Comparison of ENCODE assay signal across 8 cellular contexts in the genomic region with DNA sequence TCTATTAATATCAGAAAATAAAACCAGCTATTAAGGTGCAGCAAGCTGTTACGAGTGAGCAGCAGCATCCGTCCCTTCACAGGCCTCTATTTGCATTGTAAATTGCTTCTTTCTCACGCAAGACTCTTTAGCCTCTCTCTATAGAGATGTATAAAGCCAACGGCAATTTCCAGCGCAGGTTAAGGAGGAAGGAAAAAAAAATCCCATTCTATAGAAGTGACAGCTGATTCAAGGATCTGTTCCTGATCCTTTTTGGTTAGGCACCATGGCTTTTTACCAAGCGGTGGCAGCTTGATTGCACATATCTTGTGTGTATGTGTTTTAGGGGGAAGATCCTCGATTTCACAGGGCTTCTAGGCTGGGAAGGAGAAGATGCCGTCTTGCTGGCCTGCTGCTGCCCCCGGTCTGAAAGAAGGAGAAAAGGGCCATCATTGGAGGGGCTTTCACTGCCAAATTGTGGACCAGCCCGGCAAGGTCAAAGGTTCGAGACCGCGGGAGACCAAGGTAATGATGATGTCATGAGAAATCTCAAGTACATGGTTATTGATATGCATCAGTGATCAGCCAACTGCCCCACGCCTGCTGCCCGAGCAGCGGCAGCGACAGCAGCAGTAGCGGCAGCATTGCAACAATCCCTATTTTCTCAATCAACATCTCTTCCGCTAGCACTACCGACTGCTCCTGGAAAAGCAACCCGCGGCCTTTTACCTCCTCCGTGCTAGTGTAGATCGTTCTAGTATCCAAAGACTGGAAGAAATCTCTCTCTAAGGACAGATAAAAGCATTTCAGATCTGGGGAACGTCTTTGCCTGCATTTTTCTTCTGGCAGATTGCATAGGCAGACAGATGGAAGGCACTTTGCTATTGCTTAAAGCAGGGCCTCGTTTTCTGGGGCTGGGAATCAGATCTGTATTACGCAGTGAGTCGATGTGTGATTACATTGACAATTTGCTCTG.
DNase-seq lines count a peak whose midpoint lies in the region; ATAC-seq, FAIRE-seq and TF ChIP-seq lines count a peak whose summit lies in the region.

No MANE protein-coding gene starts in this region.

- no peaks in the 10 kb centered on the region for H3K9me3 ChIP-seq in MM.1S (replicated peaks; ENCODE audit: insufficient read depth, low read length)
- H3K9me3 ChIP-seq in WERI-Rb-1 (ENCODE audit: severe bottlenecking): no peaks in the 10 kb centered on the region

- peaks cover 76% of the 10 kb centered on the region for H3K27me3 ChIP-seq in GM23338 (ENCODE audit: insufficient read depth)
- H3K27me3 ChIP-seq in MM.1S (replicated peaks; ENCODE audit: insufficient read depth, low read length): no peaks in the 10 kb centered on the region
- H3K27me3 ChIP-seq in WERI-Rb-1 (ENCODE audit: insufficient read depth, low read depth, severe bottlenecking): no peaks in the 10 kb centered on the region

- H3K4me1 Mint-ChIP-seq in GM23338: peaks cover 81% of the 10 kb centered on the region
- H3K4me1 Mint-ChIP-seq in osteocyte (ENCODE audit: unreplicated experiment): peaks cover 17% of the 10 kb centered on the region

- H3K36me3 ChIP-seq in GM23338 (ENCODE audit: insufficient read depth): no peaks in the 10 kb centered on the region
- no peaks in the 10 kb centered on the region for H3K36me3 ChIP-seq in MM.1S (replicated peaks; ENCODE audit: insufficient read depth, low read length)
- H3K36me3 ChIP-seq in WERI-Rb-1: no peaks in the 10 kb centered on the region

- H3K4me3 ChIP-seq in GM23338 (peak overlapping the region; percentile 39), MM.1S (ENCODE audit: low read length) (peak overlapping the region; percentile 79), WERI-Rb-1 (ENCODE audit: low read depth, low read length) (no peak overlapping the region)

- H3K4me2 ChIP-seq in GM23338 (peak overlapping the region; percentile 75), MM.1S (ENCODE audit: low read depth, low read length) (peak overlapping the region; percentile 80)

- TF ChIP-seq CTCF in GM23338 (conservative IDR thresholded peaks at IDR 0.05; ENCODE audit: low read depth in 2 of 2): no peak
- TF ChIP-seq CTCF in MM.1S (IDR thresholded peaks at IDR 0.05; ENCODE audit: low read length): no peak
- no peak for TF ChIP-seq CTCF in osteocyte (IDR thresholded peaks at IDR 0.05)
- TF ChIP-seq CTCF in WERI-Rb-1 (IDR thresholded peaks at IDR 0.05; ENCODE audit: low read depth, low read length): no peak

- no peaks in the 10 kb centered on the region for H4K20me1 ChIP-seq in GM23338 (replicated peaks; ENCODE audit: insufficient read depth)
- H4K20me1 ChIP-seq in MM.1S (ENCODE audit: insufficient read depth, low read length): no peaks in the 10 kb centered on the region

- H3K27ac Mint-ChIP-seq in GM23338 (no peak overlapping the region), osteocyte (ENCODE audit: unreplicated experiment) (no peak overlapping the region)

- no peaks in the 10 kb centered on the region for H3K36me3 Mint-ChIP-seq in GM23338 (ENCODE audit: low read depth)
- no peaks in the 10 kb centered on the region for H3K36me3 Mint-ChIP-seq in osteocyte (ENCODE audit: unreplicated experiment)

- H3K27me3 Mint-ChIP-seq in GM23338 (ENCODE audit: insufficient read depth, low read depth, poor library complexity) (peaks cover 86% of the 10 kb centered on the region), osteocyte (ENCODE audit: unreplicated experiment) (peaks cover 96% of the 10 kb centered on the region)

- H3K4me3 Mint-ChIP-seq in GM23338 (peak overlapping the region; percentile 63), osteocyte (ENCODE audit: unreplicated experiment) (peak overlapping the region; percentile 73)

- peak; percentile 94 for DNase-seq in GM23338 (ENCODE audit: low spot score)
- DNase-seq in MM.1S: peak; percentile 45
- DNase-seq in cerebellar cortex (ENCODE audit: low spot score): peak; percentile 64
- no peak for DNase-seq in osteocyte (ENCODE audit: extremely low spot score, unreplicated experiment)
- no peak for DNase-seq in RKO (ENCODE audit: low spot score)
- DNase-seq in WERI-Rb-1: no peak
- DNase-seq in urothelium cell line (ENCODE audit: low spot score): no peak

- H3F3A ChIP-seq in GM23338 (replicated peaks; ENCODE audit: low read depth): peaks cover 21% of the 10 kb centered on the region
- peaks cover 8% of the 10 kb centered on the region for H3F3A ChIP-seq in MM.1S (ENCODE audit: insufficient read depth, low read length)

- H3K9me2 ChIP-seq in GM23338 (ENCODE audit: insufficient read depth) (no peaks in the 10 kb centered on the region), MM.1S (replicated peaks; ENCODE audit: insufficient read depth, low read length) (no peaks in the 10 kb centered on the region)

- ATAC-seq in GM18520 (IDR thresholded peaks at IDR 0.05; ENCODE audit: unreplicated experiment) (peak; percentile 66), GM23338 (peak; percentile 66)

- FAIRE-seq in urothelium cell line (lab: Jason Lieb, UNC): no peak

- H3K79me2 ChIP-seq in GM23338 (replicated peaks; ENCODE audit: insufficient read depth): no peaks in the 10 kb centered on the region
- peaks cover 21% of the 10 kb centered on the region for H3K79me2 ChIP-seq in MM.1S (ENCODE audit: low read length)

- H3K9me3 Mint-ChIP-seq in GM23338 (no peaks in the 10 kb centered on the region), osteocyte (ENCODE audit: unreplicated experiment) (no peaks in the 10 kb centered on the region)

- H3K9ac ChIP-seq in MM.1S (ENCODE audit: low read length): peak overlapping the region; percentile 72

- H3K27ac ChIP-seq in GM23338 (ENCODE audit: low read depth): peak overlapping the region; percentile 58
- H3K27ac ChIP-seq in MM.1S (ENCODE audit: low read length): peak overlapping the region; percentile 66; the same call in 1 of the 2 replicates
- no peak overlapping the region for H3K27ac ChIP-seq in WERI-Rb-1

- H2AFZ ChIP-seq in GM23338 (no peak overlapping the region), MM.1S (ENCODE audit: low read length) (peak overlapping the region; percentile 78)

- H3K4me1 ChIP-seq in GM23338 (ENCODE audit: insufficient read depth) (peaks cover 79% of the 10 kb centered on the region), MM.1S (ENCODE audit: low read length) (peaks cover 37% of the 10 kb centered on the region)

TF ChIP-seq in GM23338, 12 proteins besides CTCF, POLR2A, EP300 and RAD21:
- no peak for TF ChIP-seq ZNF331 (CRISPR knock-in tag; IDR thresholded peaks at IDR 0.05; ENCODE audit: low read depth)
- TF ChIP-seq, protein P1, sequence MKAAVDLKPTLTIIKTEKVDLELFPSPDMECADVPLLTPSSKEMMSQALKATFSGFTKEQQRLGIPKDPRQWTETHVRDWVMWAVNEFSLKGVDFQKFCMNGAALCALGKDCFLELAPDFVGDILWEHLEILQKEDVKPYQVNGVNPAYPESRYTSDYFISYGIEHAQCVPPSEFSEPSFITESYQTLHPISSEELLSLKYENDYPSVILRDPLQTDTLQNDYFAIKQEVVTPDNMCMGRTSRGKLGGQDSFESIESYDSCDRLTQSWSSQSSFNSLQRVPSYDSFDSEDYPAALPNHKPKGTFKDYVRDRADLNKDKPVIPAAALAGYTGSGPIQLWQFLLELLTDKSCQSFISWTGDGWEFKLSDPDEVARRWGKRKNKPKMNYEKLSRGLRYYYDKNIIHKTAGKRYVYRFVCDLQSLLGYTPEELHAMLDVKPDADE (IDR thresholded peaks at IDR 0.05): no peak; the same call in 1 of the 2 replicates
- TF ChIP-seq EZH2 (IDR thresholded peaks at IDR 0.05; ENCODE audit: low read depth, unreplicated experiment): peak; percentile 39
- TF ChIP-seq ZNF114 (CRISPR knock-in tag; IDR thresholded peaks at IDR 0.05): no peak
- TF ChIP-seq, protein P2, sequence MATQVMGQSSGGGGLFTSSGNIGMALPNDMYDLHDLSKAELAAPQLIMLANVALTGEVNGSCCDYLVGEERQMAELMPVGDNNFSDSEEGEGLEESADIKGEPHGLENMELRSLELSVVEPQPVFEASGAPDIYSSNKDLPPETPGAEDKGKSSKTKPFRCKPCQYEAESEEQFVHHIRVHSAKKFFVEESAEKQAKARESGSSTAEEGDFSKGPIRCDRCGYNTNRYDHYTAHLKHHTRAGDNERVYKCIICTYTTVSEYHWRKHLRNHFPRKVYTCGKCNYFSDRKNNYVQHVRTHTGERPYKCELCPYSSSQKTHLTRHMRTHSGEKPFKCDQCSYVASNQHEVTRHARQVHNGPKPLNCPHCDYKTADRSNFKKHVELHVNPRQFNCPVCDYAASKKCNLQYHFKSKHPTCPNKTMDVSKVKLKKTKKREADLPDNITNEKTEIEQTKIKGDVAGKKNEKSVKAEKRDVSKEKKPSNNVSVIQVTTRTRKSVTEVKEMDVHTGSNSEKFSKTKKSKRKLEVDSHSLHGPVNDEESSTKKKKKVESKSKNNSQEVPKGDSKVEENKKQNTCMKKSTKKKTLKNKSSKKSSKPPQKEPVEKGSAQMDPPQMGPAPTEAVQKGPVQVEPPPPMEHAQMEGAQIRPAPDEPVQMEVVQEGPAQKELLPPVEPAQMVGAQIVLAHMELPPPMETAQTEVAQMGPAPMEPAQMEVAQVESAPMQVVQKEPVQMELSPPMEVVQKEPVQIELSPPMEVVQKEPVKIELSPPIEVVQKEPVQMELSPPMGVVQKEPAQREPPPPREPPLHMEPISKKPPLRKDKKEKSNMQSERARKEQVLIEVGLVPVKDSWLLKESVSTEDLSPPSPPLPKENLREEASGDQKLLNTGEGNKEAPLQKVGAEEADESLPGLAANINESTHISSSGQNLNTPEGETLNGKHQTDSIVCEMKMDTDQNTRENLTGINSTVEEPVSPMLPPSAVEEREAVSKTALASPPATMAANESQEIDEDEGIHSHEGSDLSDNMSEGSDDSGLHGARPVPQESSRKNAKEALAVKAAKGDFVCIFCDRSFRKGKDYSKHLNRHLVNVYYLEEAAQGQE (IDR thresholded peaks at IDR 0.05; ENCODE audit: unreplicated experiment): no peak
- no peak for TF ChIP-seq JUNB (IDR thresholded peaks at IDR 0.05; ENCODE audit: unreplicated experiment)
- no peak for TF ChIP-seq POLR2AphosphoS5 (IDR thresholded peaks at IDR 0.05; ENCODE audit: low read depth)
- TF ChIP-seq CREB1 (CRISPR knock-in tag; IDR thresholded peaks at IDR 0.05; ENCODE audit: low read depth): peak; percentile 56; the same call in 1 of the 2 replicates
- no peak for TF ChIP-seq STAT1 (IDR thresholded peaks at IDR 0.05; ENCODE audit: unreplicated experiment)
- TF ChIP-seq NANOG (IDR thresholded peaks at IDR 0.05; ENCODE audit: borderline replicate concordance): no peak

Comparison
In these comparisons a context has a peak if more than half of its experiments do, and no peak if none do; other contexts are left out.
1. DNase-seq: peak in GM23338 (single experiment), MM.1S (single experiment) and cerebellar cortex (single experiment); none in osteocyte (single experiment), RKO (single experiment), WERI-Rb-1 (single experiment) and urothelium cell line (single experiment).